ENCODE assay signal across 8 cellular contexts in genomic region chr21:44337941-44338895, GRCh38.
DNase-seq lines count a peak whose midpoint lies in the region; ATAC-seq and TF ChIP-seq lines count a peak whose summit lies in the region.

No MANE protein-coding gene starts in this region.

- H3K27me3 ChIP-seq in adipocyte (replicated peaks; ENCODE audit: control insufficient read depth, insufficient read depth, low read length): no peaks in the 10 kb centered on the region

- H3K9ac ChIP-seq in adipocyte (ENCODE audit: low read length): peak overlapping the region; percentile 81

- H3K9me3 ChIP-seq in adipocyte (ENCODE audit: control insufficient read depth, low read length): no peaks in the 10 kb centered on the region

- ATAC-seq in GM18870 (IDR thresholded peaks at IDR 0.05; ENCODE audit: unreplicated experiment) (no peak), HG03045 (IDR thresholded peaks at IDR 0.05; ENCODE audit: unreplicated experiment) (no peak)

- H3K4me3 ChIP-seq in AG10803 (ENCODE audit: low read length) (peak overlapping the region; percentile 60), adipocyte (ENCODE audit: low read length) (peak overlapping the region; percentile 79)

- peak; percentile 54 for DNase-seq in AG10803 (ENCODE audit: low read depth)
- peak; percentile 70 for DNase-seq in GM20000 (ENCODE audit: low spot score)
- peak; percentile 90 for DNase-seq in NCI-H69 (lab: John Stamatoyannopoulos, UW)
- peak; percentile 66 for DNase-seq in adipocyte (ENCODE audit: low read depth)
- peak; percentile 48 for DNase-seq in glomerular visceral epithelial cell (ENCODE audit: extremely low spot score)
- DNase-seq in non-pigmented ciliary epithelial cell (ENCODE audit: low read depth): peak; percentile 22

- TF ChIP-seq CTCF in AG10803 (conservative IDR thresholded peaks at IDR 0.05; ENCODE audit: low read length) (peak; percentile 56), GM20000 (IDR thresholded peaks at IDR 0.05; ENCODE audit: extremely low read depth, missing control alignments) (no peak)

- H3K4me1 ChIP-seq in adipocyte (ENCODE audit: control insufficient read depth, insufficient read depth, low read length): peaks cover 23% of the 10 kb centered on the region

- H3K36me3 ChIP-seq in adipocyte (ENCODE audit: control insufficient read depth, insufficient read depth, low read length, severe bottlenecking): peaks cover 16% of the 10 kb centered on the region

Comparison
In these comparisons a context has a peak if more than half of its experiments do, and no peak if none do; other contexts are left out.
1. DNase-seq: peak in every context shown above with its lines; median percentile 90 in NCI-H69; 70 in GM20000; 66 in adipocyte; 54 in AG10803; 48 in glomerular visceral epithelial cell; 22 in non-pigmented ciliary epithelial cell.